Comparison of ENCODE assay signal across 1 cellular context in genomic region chr3:52274781-52275180, GRCh38.
A peak's percentile ranks its signal among the peaks of the same experiment; 100 is the strongest.
TF ChIP-seq lines count a peak whose summit lies in the region.

No MANE protein-coding gene starts in this region.

TF ChIP-seq in GM12878, 131 proteins besides CTCF, POLR2A, EP300 and RAD21:
- TF ChIP-seq MLLT1 (IDR thresholded peaks at IDR 0.05): peak; percentile 85
